ENCODE assay signal across 24 cellular contexts in the genomic region with DNA sequence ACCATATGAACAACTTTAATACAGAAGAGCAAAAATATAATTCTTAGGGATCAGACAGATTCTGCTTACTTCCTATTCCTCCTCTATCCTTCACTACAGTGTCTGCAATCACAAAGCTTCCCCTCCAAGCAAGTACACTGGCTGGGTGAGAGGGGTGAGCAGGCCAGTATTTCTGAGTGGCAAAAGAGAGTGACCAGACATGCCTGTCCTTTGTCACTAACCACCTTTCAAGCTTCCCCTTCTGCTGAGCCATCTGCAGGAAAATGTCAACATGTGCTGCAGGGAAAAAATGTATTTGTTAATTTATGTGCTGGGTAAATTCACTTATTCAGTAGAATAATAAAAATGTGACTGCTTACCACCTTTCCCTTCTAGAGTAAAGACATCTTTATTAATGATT.
DNase-seq lines count a peak whose midpoint lies in the region; ATAC-seq and TF ChIP-seq lines count a peak whose summit lies in the region.
"Had no signal": no experiment of that assay in that cellular context is flagged by ENCODE, and none has a peak within 500 bp of the region (broad histone marks: within the 10 kb centered on the region; RNA-seq: fewer than 3 reads in every experiment).

No MANE protein-coding gene starts in this region.

- H3K27me3 ChIP-seq in SK-N-SH (ENCODE audit: insufficient read depth), result no peaks in the 10 kb centered on the region
- no peaks in the 10 kb centered on the region for H3K27me3 ChIP-seq in skeletal muscle satellite cell (ENCODE audit: control insufficient read depth, insufficient read depth, low read length)
- no peaks in the 10 kb centered on the region for H3K27me3 ChIP-seq in ascending aorta
- H3K27me3 ChIP-seq: BLaER1 treated with 17β-estradiol and CSF1 and Interleukin-3, amounts not matched to agents 10 nM and 100 nM had no signal

- ATAC-seq in left cardiac atrium, result peak; percentile 94 to 96

- H3K4me1 ChIP-seq in SK-N-SH (ENCODE audit: control insufficient read depth in 1 of 2, insufficient read depth in 2 of 2, low read depth in 1 of 2, low read length in 1 of 2) (peaks cover 4 to 45% of the 10 kb centered on the region in 2 experiments; a peak in 3 of 4 replicates), skeletal muscle satellite cell (ENCODE audit: control insufficient read depth, insufficient read depth, low read length) (peaks cover 21% of the 10 kb centered on the region), ascending aorta (peaks cover 0 to 5% of the 10 kb centered on the region in 2 donors)
- H3K4me1 ChIP-seq: BLaER1 treated with 17β-estradiol and CSF1 and Interleukin-3, amounts not matched to agents 10 nM and 100 nM; Caco-2; HAP-1 had no signal

- H2AFZ ChIP-seq in SK-N-SH (ENCODE audit: low read depth), result no peak overlapping the region

- no peak overlapping the region for H3K9ac ChIP-seq in SK-N-SH
- H3K9ac ChIP-seq in skeletal muscle satellite cell (ENCODE audit: low read depth, low read length), result no peak overlapping the region
- H3K9ac ChIP-seq: BLaER1 treated with 17β-estradiol and CSF1 and Interleukin-3, amounts not matched to agents 10 nM and 100 nM had no signal

- intact Hi-C loops in left cardiac atrium (cut with DNase I) (no loop called here), ascending aorta (cut with DNase I) (no loop called here)

- no peaks in the 10 kb centered on the region for H4K20me1 ChIP-seq in SK-N-SH (ENCODE audit: insufficient read depth)
- H4K20me1 ChIP-seq: BLaER1 treated with 17β-estradiol and CSF1 and Interleukin-3, amounts not matched to agents 10 nM and 100 nM had no signal

- peak in 1 of 2 experiments; percentile 96; a peak in 2 of 4 replicates for TF ChIP-seq EP300 in SK-N-SH (IDR thresholded peaks at IDR 0.05; ENCODE audit: borderline replicate concordance in 1 of 2, low read depth in 1 of 2, low read length in 1 of 2)

- CTCF ChIA-PET in SK-N-SH (lab: Yijun Ruan, JAX), result interaction anchor here (0.8 to 3.3 kb wide), 8 partner anchors 8 to 94 kb away, joined by 3 to 11 read pairs (median 4); partner anchors contain the start of gene SPOCK1

- H3K27ac ChIP-seq in SK-N-SH (ENCODE audit: low read depth in 2 of 2, low read length in 1 of 2), result peak overlapping the region in 1 of 2 experiments; percentile 86; a peak in 2 of 4 replicates
- H3K27ac ChIP-seq in ascending aorta, result no peak overlapping the region
- H3K27ac ChIP-seq: 22Rv1; BLaER1 treated with 17β-estradiol and CSF1 and Interleukin-3, amounts not matched to agents 10 nM and 100 nM; SK-N-MC had no signal

- peaks cover 0 to 6% of the 10 kb centered on the region in 2 experiments for H3K36me3 ChIP-seq in SK-N-SH (replicated peaks in 1 of 2; ENCODE audit: control insufficient read depth in 1 of 2, insufficient read depth in 2 of 2, low read length in 1 of 2)
- H3K36me3 ChIP-seq in skeletal muscle satellite cell (ENCODE audit: insufficient read depth, low read length), result no peaks in the 10 kb centered on the region
- no peaks in the 10 kb centered on the region for H3K36me3 ChIP-seq in ascending aorta
- H3K36me3 ChIP-seq: BLaER1 treated with 17β-estradiol and CSF1 and Interleukin-3, amounts not matched to agents 10 nM and 100 nM; HAP-1 had no signal

- POLR2A ChIA-PET in SK-N-SH (lab: Yijun Ruan, JAX), result interaction anchor here (0.6 kb wide), 1 partner anchor 554 kb away, joined by 4 read pairs; no protein-coding TSS in a partner anchor

- H3K4me3 ChIP-seq in SK-N-SH (ENCODE audit: low read depth in 2 of 2, low read length in 1 of 2) (no peak overlapping the region), skeletal muscle satellite cell (ENCODE audit: low read length) (no peak overlapping the region), ascending aorta (no peak overlapping the region)
- H3K4me3 ChIP-seq: BLaER1 treated with 17β-estradiol and CSF1 and Interleukin-3, amounts not matched to agents 10 nM and 100 nM; HAP-1; SK-N-MC had no signal

- no peaks in the 10 kb centered on the region for H3K79me2 ChIP-seq in SK-N-SH (ENCODE audit: insufficient read depth)

- peaks cover 25% of the 10 kb centered on the region for H3F3A ChIP-seq in SK-N-SH (replicated peaks; ENCODE audit: insufficient read depth)

- H3K9me3 ChIP-seq in SK-N-SH, result peaks cover 9% of the 10 kb centered on the region; the same call in 1 of the 2 replicates
- H3K9me3 ChIP-seq in skeletal muscle satellite cell (replicated peaks; ENCODE audit: low read length), result no peaks in the 10 kb centered on the region
- H3K9me3 ChIP-seq in ascending aorta, result peaks cover 0 to 17% of the 10 kb centered on the region in 2 donors
- H3K9me3 ChIP-seq: HAP-1 had no signal

- H3K4me2 ChIP-seq in SK-N-SH (no peak overlapping the region), skeletal muscle satellite cell (ENCODE audit: low read length) (peak overlapping the region; percentile 71)
- H3K4me2 ChIP-seq: BLaER1 treated with 17β-estradiol and CSF1 and Interleukin-3, amounts not matched to agents 10 nM and 100 nM had no signal

- H3K9me2 ChIP-seq in SK-N-SH, result no peaks in the 10 kb centered on the region

- TF ChIP-seq RAD21 in SK-N-SH (IDR thresholded peaks at IDR 0.05; ENCODE audit: low read length), result peak; percentile 26; the same call in 1 of the 2 replicates

- peak; percentile 5 for DNase-seq in NCI-H82 (lab: John Stamatoyannopoulos, UW)
- DNase-seq in NCI-H82 treated with DMSO at 0.1 percent for 48 hours (lab: John Stamatoyannopoulos, UW; ENCODE audit: unreplicated experiment), result no peak
- DNase-seq in SK-N-SH, result peak; percentile 60
- no peak for DNase-seq in left cardiac atrium
- no peak for DNase-seq in AML-193 (lab: John Stamatoyannopoulos, UW)
- no peak for DNase-seq in activated CD4-positive, alpha-beta T cell treated with anti-CD3 and anti-CD28 coated beads for 1 hour
- DNase-seq in ascending aorta (ENCODE audit: low spot score in 2 of 2), result no peak
- DNase-seq: ACHN; Caco-2; CD4-positive, alpha-beta memory T cell; DND-41; IMR-90; MV-4-11; NCI-H1105 treated with DMSO at 0.1 percent for 48 hours; NCI-H2029 treated with DMSO at 0.1 percent for 48 hours; NCI-H226; NCI-H510A treated with DMSO at 0.1 percent for 48 hours; NCI-H774; SHP77 treated with DMSO at 0.1 percent for 48 hours had no signal

- TF ChIP-seq CTCF in SK-N-SH (IDR thresholded peaks at IDR 0.05) (no peak), ascending aorta (IDR thresholded peaks at IDR 0.05) (no peak)

TF ChIP-seq in SK-N-SH, 30 proteins besides CTCF, POLR2A, EP300 and RAD21 (continues in another document):
- TF ChIP-seq RCOR1 (IDR thresholded peaks at IDR 0.05; ENCODE audit: low read length), result peak; percentile 90
- peak; percentile 89 for TF ChIP-seq GATA2 (CRISPR knock-in tag; IDR thresholded peaks at IDR 0.05)
- TF ChIP-seq FOXM1 (IDR thresholded peaks at IDR 0.05; ENCODE audit: low read depth), result no peak
- TF ChIP-seq SIN3A (IDR thresholded peaks at IDR 0.05; ENCODE audit: borderline replicate concordance, low read depth, low read length), result no peak
- peak; percentile 91 for TF ChIP-seq FOXJ3 (CRISPR knock-in tag; IDR thresholded peaks at IDR 0.05)
- peak; percentile 55 for TF ChIP-seq CHD2 (IDR thresholded peaks at IDR 0.05; ENCODE audit: low read length, partially characterized antibody)
- no peak for TF ChIP-seq FOSL2 (IDR thresholded peaks at IDR 0.05; ENCODE audit: borderline replicate concordance, low read depth)
- no peak for TF ChIP-seq MEF2A (IDR thresholded peaks at IDR 0.05; ENCODE audit: borderline replicate concordance, low read depth)
- no peak for TF ChIP-seq REST (IDR thresholded peaks at IDR 0.05; ENCODE audit: low read depth, low read length)
- TF ChIP-seq MXI1 (IDR thresholded peaks at IDR 0.05; ENCODE audit: low read depth, low read length), result peak; percentile 68; the same call in 1 of the 2 replicates
- no peak for TF ChIP-seq ZBTB33 (IDR thresholded peaks at IDR 0.05; ENCODE audit: borderline replicate concordance, low read depth)
- TF ChIP-seq SMC3 (IDR thresholded peaks at IDR 0.05; ENCODE audit: low read depth, low read length), result peak; percentile 12; the same call in 1 of the 2 replicates
- no peak for TF ChIP-seq RFX5 (IDR thresholded peaks at IDR 0.05; ENCODE audit: low read length)

Comparison
In these comparisons a context has a peak if more than half of its experiments do, and no peak if none do; other contexts are left out.
1. DNase-seq: peak in NCI-H82 (single experiment) and SK-N-SH (single experiment); none in NCI-H82 treated with DMSO at 0.1 percent for 48 hours (single experiment), left cardiac atrium (single experiment), AML-193 (0 of 2), activated CD4-positive, alpha-beta T cell treated with anti-CD3 and anti-CD28 coated beads for 1 hour (single experiment) and ascending aorta (0 of 2).